ENCODE assay signal across 28 cellular contexts in the genomic region with DNA sequence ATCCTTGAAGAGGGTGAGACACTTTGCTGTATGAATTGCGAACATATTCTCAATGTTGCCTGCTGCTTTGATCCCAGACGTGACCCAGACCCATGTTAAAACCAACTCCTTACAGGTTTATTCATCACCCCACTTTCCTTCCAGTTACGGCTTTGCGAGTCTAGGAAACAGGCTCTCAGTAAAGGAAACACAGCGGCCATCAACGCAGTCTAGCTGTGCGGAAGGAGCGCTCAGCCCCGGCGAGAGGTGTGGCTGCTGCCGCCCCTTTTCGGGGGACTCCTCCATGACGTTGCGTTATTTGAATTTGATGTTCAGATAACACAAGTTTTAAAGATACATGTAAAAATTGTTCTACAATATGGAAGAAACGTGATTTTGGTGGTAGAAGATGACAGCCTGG.
"Had no signal": no experiment of that assay in that cellular context is flagged by ENCODE, and none has a peak within 500 bp of the region (broad histone marks: within the 10 kb centered on the region; RNA-seq: fewer than 3 reads in every experiment).

No MANE protein-coding gene starts in this region.

- H3K9me3 ChIP-seq: psoas muscle, right lobe of liver, sigmoid colon, stomach, thoracic aorta, thyroid gland, tibial nerve, upper lobe of left lung, vagina had no signal

- DNase-seq: occipital lobe; ovary; posterior cingulate gyrus; psoas muscle; right lobe of liver; sigmoid colon; small intestine; stimulated activated CD4-positive, alpha-beta T cell treated with anti-CD3 and anti-CD28 coated beads, Interleukin-15, amount 100 ng/mL, for 24 hours; stimulated activated CD4-positive, alpha-beta T cell treated with anti-CD3 and anti-CD28 coated beads, Interleukin-2, amount 100 ng/mL, for 24 hours; stimulated activated CD4-positive, alpha-beta T cell treated with anti-CD3 and anti-CD28 coated beads, Interleukin-2, amount 100 ng/mL, for 48 hours; stimulated activated CD4-positive, alpha-beta T cell treated with anti-CD3 and anti-CD28 coated beads, Interleukin-4, amount 100 ng/mL, for 24 hours; stimulated activated naive B cell treated with anti-CD40 and anti-IgM and Interleukin-4, amounts not matched to agents 10 μg/mL and 1 μg/mL and 100 μg/mL, for 72 hours; stimulated activated naive CD4-positive, alpha-beta T cell treated with Interleukin-2 at 50 U/mL for 16 hours; stomach; thyroid gland; trophoblast cell had no signal

- H3K36me3 Mint-ChIP-seq: neural progenitor cell; stimulated activated effector memory CD8-positive, alpha-beta T cell treated with anti-CD3 and anti-CD28 coated beads, Interleukin-12 subunit alpha, Interleukin-12 subunit beta, amount 100 ng/mL, for 72 hours; stimulated activated naive B cell treated with anti-CD40 and anti-IgM and Interleukin-4, amounts not matched to agents 10 μg/mL and 1 μg/mL and 100 μg/mL, for 72 hours had no signal

- H3K9ac ChIP-seq: neural progenitor cell, parathyroid adenoma had no signal

- H3K27me3 Mint-ChIP-seq: progenitor cell of endocrine pancreas; stimulated activated naive B cell treated with anti-CD40 and anti-IgM and Interleukin-4, amounts not matched to agents 10 μg/mL and 1 μg/mL and 100 μg/mL, for 72 hours; stimulated activated naive CD8-positive, alpha-beta T cell treated with anti-CD3 and anti-CD28 coated beads, Interleukin-15, Interleukin-2, amounts not matched to agents 100 ng/mL and 50 ng/mL, for 24 hours had no signal

- H3K4me3 ChIP-seq: neural progenitor cell, ovary, psoas muscle, right lobe of liver, sigmoid colon, stomach, thoracic aorta, thyroid gland, tibial nerve, upper lobe of left lung, vagina had no signal

- H3K4me2 ChIP-seq: neural progenitor cell had no signal

- H3K27ac ChIP-seq: neural progenitor cell, ovary, parathyroid adenoma, psoas muscle, right lobe of liver, sigmoid colon, stomach, thoracic aorta, thyroid gland, tibial nerve, upper lobe of left lung, vagina had no signal

- FAIRE-seq: small intestine, urothelium cell line had no signal

- H3K36me3 ChIP-seq: neural progenitor cell, ovary, right lobe of liver, sigmoid colon, stomach, thoracic aorta, thyroid gland, tibial nerve, upper lobe of left lung, vagina had no signal

- H2AFZ ChIP-seq: neural progenitor cell, parathyroid adenoma had no signal

- ATAC-seq: psoas muscle; right cardiac atrium; right lobe of liver; stimulated activated effector memory CD8-positive, alpha-beta T cell treated with anti-CD3 and anti-CD28 coated beads, Interleukin-12 subunit alpha, Interleukin-12 subunit beta, amount 100 ng/mL, for 72 hours; stimulated activated naive B cell treated with anti-CD40 and anti-IgM and Interleukin-4, amounts not matched to agents 10 μg/mL and 1 μg/mL and 100 μg/mL, for 72 hours had no signal

- H3K27me3 ChIP-seq: neural progenitor cell, ovary, right lobe of liver, sigmoid colon, stomach, thyroid gland, tibial nerve, upper lobe of left lung, vagina had no signal

- H3K27ac Mint-ChIP-seq: nephron; neural progenitor cell; progenitor cell of endocrine pancreas; stimulated activated effector memory CD8-positive, alpha-beta T cell treated with anti-CD3 and anti-CD28 coated beads, Interleukin-12 subunit alpha, Interleukin-12 subunit beta, amount 100 ng/mL, for 72 hours; stimulated activated naive B cell treated with anti-CD40 and anti-IgM and Interleukin-4, amounts not matched to agents 10 μg/mL and 1 μg/mL and 100 μg/mL, for 72 hours; stimulated activated naive CD8-positive, alpha-beta T cell treated with anti-CD3 and anti-CD28 coated beads, Interleukin-15, Interleukin-2, amounts not matched to agents 100 ng/mL and 50 ng/mL, for 24 hours had no signal

- H3K4me3 Mint-ChIP-seq: nephron; neural progenitor cell; stimulated activated effector memory CD8-positive, alpha-beta T cell treated with anti-CD3 and anti-CD28 coated beads, Interleukin-12 subunit alpha, Interleukin-12 subunit beta, amount 100 ng/mL, for 72 hours; stimulated activated naive B cell treated with anti-CD40 and anti-IgM and Interleukin-4, amounts not matched to agents 10 μg/mL and 1 μg/mL and 100 μg/mL, for 72 hours; stimulated activated naive CD8-positive, alpha-beta T cell treated with anti-CD3 and anti-CD28 coated beads, Interleukin-15, Interleukin-2, amounts not matched to agents 100 ng/mL and 50 ng/mL, for 24 hours had no signal

- H3K79me2 ChIP-seq: parathyroid adenoma had no signal

- H3K4me1 ChIP-seq: parathyroid adenoma, psoas muscle, right lobe of liver, thyroid gland, tibial nerve had no signal

- H3K4me1 Mint-ChIP-seq: stimulated activated effector memory CD8-positive, alpha-beta T cell treated with anti-CD3 and anti-CD28 coated beads, Interleukin-12 subunit alpha, Interleukin-12 subunit beta, amount 100 ng/mL, for 72 hours; stimulated activated naive B cell treated with anti-CD40 and anti-IgM and Interleukin-4, amounts not matched to agents 10 μg/mL and 1 μg/mL and 100 μg/mL, for 72 hours had no signal
